Comparison of ENCODE assay signal across 13 cellular contexts in the genomic region with DNA sequence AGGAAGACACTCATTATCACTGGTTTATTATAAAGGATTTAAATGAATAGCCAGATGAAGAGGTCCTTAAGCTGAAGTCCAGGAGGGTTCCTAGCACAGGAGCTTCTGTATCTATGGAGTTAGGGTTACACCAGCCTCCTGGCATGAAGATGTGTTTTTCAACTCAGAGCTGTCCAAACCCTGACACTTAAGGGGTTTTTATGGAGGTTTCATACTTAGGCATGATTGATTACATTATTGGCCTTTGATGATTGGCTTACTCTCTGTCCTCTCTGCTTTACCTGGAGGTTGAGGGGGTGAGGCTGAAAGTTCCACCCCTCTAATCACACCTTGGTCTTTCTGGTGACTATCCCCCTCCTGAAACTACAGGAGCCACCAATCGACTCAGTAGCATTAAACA.
DNase-seq lines count a peak whose midpoint lies in the region; ATAC-seq and TF ChIP-seq lines count a peak whose summit lies in the region.
"Had no signal": no experiment of that assay in that cellular context is flagged by ENCODE, and none has a peak within 500 bp of the region (broad histone marks: within the 10 kb centered on the region; RNA-seq: fewer than 3 reads in every experiment).

No MANE protein-coding gene starts in this region.

- no peaks in the 10 kb centered on the region for H3K27me3 Mint-ChIP-seq in CD14-positive monocyte (ENCODE audit: low read depth in 3 of 3)

- H3K4me1 ChIP-seq in OCI-LY3 (ENCODE audit: low read length) (peaks cover 82% of the 10 kb centered on the region), smooth muscle cell (ENCODE audit: low read depth) (peaks cover 20% of the 10 kb centered on the region)

- intact Hi-C loops in CD14-positive monocyte (cut with micrococcal nuclease): no loop called here

- H3K4me1 Mint-ChIP-seq in CD14-positive monocyte: peaks cover 46% of the 10 kb centered on the region

- H3K9ac ChIP-seq in OCI-LY3 (ENCODE audit: low read length) (no peak overlapping the region), smooth muscle cell (ENCODE audit: low read depth) (no peak overlapping the region)

- H3K27ac Mint-ChIP-seq in activated naive CD4-positive, alpha-beta T cell treated with anti-CD3 and anti-CD28 coated beads, Interleukin-2, amount 50 U/mL, for 72 hours: peak overlapping the region; percentile 33 to 85
- H3K27ac Mint-ChIP-seq in CD14-positive monocyte: peak overlapping the region in 3 of 7 donors; percentile 9 to 73 (median 57)

- peak overlapping the region; percentile 24 for H3K27ac ChIP-seq in OCI-LY3 (ENCODE audit: low read length)
- peak overlapping the region in 1 of 2 donors; percentile 6 for H3K27ac ChIP-seq in coronary artery
- peak overlapping the region; percentile 60 for H3K27ac ChIP-seq in smooth muscle cell (ENCODE audit: low read depth)
- H3K27ac ChIP-seq: foreskin keratinocyte had no signal

- peaks cover 18% of the 10 kb centered on the region for H3F3A ChIP-seq in smooth muscle cell (ENCODE audit: low read depth)

- 72% methylated on average over 1 of the region's 1 CpG for WGBS in smooth muscle cell (ENCODE audit: low lambda C conversion rate)

- H3K9me3 ChIP-seq in OCI-LY3 (ENCODE audit: insufficient read depth, low read length) (no peaks in the 10 kb centered on the region), smooth muscle cell (replicated peaks; ENCODE audit: low read depth) (no peaks in the 10 kb centered on the region)

- no peak overlapping the region for H3K4me3 ChIP-seq in OCI-LY3 (ENCODE audit: low read length)
- H3K4me3 ChIP-seq in coronary artery: peak overlapping the region; percentile 7
- no peak overlapping the region for H3K4me3 ChIP-seq in smooth muscle cell

- H3K4me2 ChIP-seq in OCI-LY3 (ENCODE audit: low read length) (peak overlapping the region; percentile 47), smooth muscle cell (peak overlapping the region; percentile 63)

- DNase-seq in activated naive CD4-positive, alpha-beta T cell treated with anti-CD3 and anti-CD28 coated beads, Interleukin-2, amount 50 U/mL, for 72 hours (ENCODE audit: low spot score in 2 of 2): no peak
- no peak for DNase-seq in activated naive CD4-positive, alpha-beta T cell treated with anti-CD3 and anti-CD28 coated beads, Interleukin-2, amount 50 U/mL, for 16 hours
- DNase-seq in coronary artery (ENCODE audit: low spot score) (no peak), smooth muscle cell (lab: John Stamatoyannopoulos, UW; ENCODE audit: unreplicated experiment) (no peak), CD14-positive monocyte (ENCODE audit: low spot score) (no peak)
- DNase-seq in stimulated activated naive CD4-positive, alpha-beta T cell (lab: John Stamatoyannopoulos, UW): no peak
- DNase-seq: activated CD8-positive, alpha-beta memory T cell treated with anti-CD3 and anti-CD28 coated beads for 24 hours; AML-193; foreskin keratinocyte; NCI-H146; NCI-H526 treated with DMSO at 0.1 percent for 48 hours had no signal

- H3K9me3 Mint-ChIP-seq in activated naive CD4-positive, alpha-beta T cell treated with anti-CD3 and anti-CD28 coated beads, Interleukin-2, amount 50 U/mL, for 72 hours: no peaks in the 10 kb centered on the region
- no peaks in the 10 kb centered on the region for H3K9me3 Mint-ChIP-seq in CD14-positive monocyte

- H3K27me3 ChIP-seq in OCI-LY3 (ENCODE audit: low read depth, low read length): no peaks in the 10 kb centered on the region
- H3K27me3 ChIP-seq in smooth muscle cell (ENCODE audit: low read depth): no peaks in the 10 kb centered on the region
- H3K27me3 ChIP-seq: foreskin keratinocyte had no signal

- H4K20me1 ChIP-seq in OCI-LY3 (ENCODE audit: insufficient read depth, low read length) (peaks cover 94% of the 10 kb centered on the region), smooth muscle cell (ENCODE audit: low read depth) (peaks cover 100% of the 10 kb centered on the region)

- H3K79me2 ChIP-seq in OCI-LY3 (ENCODE audit: low read length) (peaks cover 98% of the 10 kb centered on the region), smooth muscle cell (ENCODE audit: low read depth) (peaks cover 98% of the 10 kb centered on the region)

- ATAC-seq in activated naive CD4-positive, alpha-beta T cell treated with anti-CD3 and anti-CD28 coated beads, Interleukin-2, amount 50 U/mL, for 72 hours: peak; percentile 6 to 12
- ATAC-seq in GM21515 (IDR thresholded peaks at IDR 0.05; ENCODE audit: unreplicated experiment): no peak
- ATAC-seq: foreskin keratinocyte had no signal

- no peak overlapping the region for H2AFZ ChIP-seq in OCI-LY3 (ENCODE audit: low read depth, low read length)
- H2AFZ ChIP-seq in smooth muscle cell (ENCODE audit: low read depth): no peak overlapping the region

- peaks cover 0 to 42% of the 10 kb centered on the region in 2 donors for H3K36me3 Mint-ChIP-seq in activated naive CD4-positive, alpha-beta T cell treated with anti-CD3 and anti-CD28 coated beads, Interleukin-2, amount 50 U/mL, for 72 hours
- peaks cover 36 to 58% of the 10 kb centered on the region in 2 donors for H3K36me3 Mint-ChIP-seq in CD14-positive monocyte

- H3K4me3 Mint-ChIP-seq in CD14-positive monocyte: no peak overlapping the region

- TF ChIP-seq CTCF in OCI-LY3 (IDR thresholded peaks at IDR 0.05; ENCODE audit: low read depth, low read length) (no peak), coronary artery (IDR thresholded peaks at IDR 0.05) (no peak), smooth muscle cell (IDR thresholded peaks at IDR 0.05; ENCODE audit: borderline replicate concordance, insufficient read depth, poor library complexity, severe bottlenecking) (no peak), CD14-positive monocyte (IDR thresholded peaks at IDR 0.05) (no peak)

- H3K36me3 ChIP-seq in OCI-LY3 (replicated peaks; ENCODE audit: low read depth, low read length) (peaks cover 41% of the 10 kb centered on the region), smooth muscle cell (ENCODE audit: low read depth) (peaks cover 7% of the 10 kb centered on the region)
